1 cellular context compared by ENCODE assay signal in genomic region chr6:144644776-144645175, GRCh38.
TF ChIP-seq lines count a peak whose summit lies in the region.

No MANE protein-coding gene starts in this region.

TF ChIP-seq in HepG2, 621 proteins besides CTCF, POLR2A, EP300 and RAD21 (continued from another document and continues in another):
- peak; percentile 75; the same call in 1 of the 2 replicates for TF ChIP-seq ZNF644 (CRISPR knock-in tag; IDR thresholded peaks at IDR 0.05; ENCODE audit: low read depth)
- TF ChIP-seq MAFG (CRISPR knock-in tag; IDR thresholded peaks at IDR 0.05): no peak
- TF ChIP-seq ZNF597 (CRISPR knock-in tag; IDR thresholded peaks at IDR 0.05): no peak
- no peak for TF ChIP-seq ZNF136 (CRISPR knock-in tag; IDR thresholded peaks at IDR 0.05; ENCODE audit: low read depth)
- TF ChIP-seq FOXA1 (IDR thresholded peaks at IDR 0.05): no peak
- TF ChIP-seq FOXA1 (CRISPR knock-in tag; IDR thresholded peaks at IDR 0.05): peak; percentile 61
- TF ChIP-seq SALL1 (CRISPR knock-in tag; IDR thresholded peaks at IDR 0.05): no peak; the same call in 1 of the 2 replicates
- TF ChIP-seq ZNF329 (CRISPR knock-in tag; IDR thresholded peaks at IDR 0.05; ENCODE audit: low read depth): no peak
- TF ChIP-seq BCL6 (CRISPR knock-in tag; IDR thresholded peaks at IDR 0.05): peak; percentile 38; the same call in 1 of the 2 replicates
- TF ChIP-seq FOXC1 (CRISPR knock-in tag; IDR thresholded peaks at IDR 0.05; ENCODE audit: borderline replicate concordance): no peak
- 0 out of 2 replicates have a peak, but pooled peaks have one; percentile 27 for TF ChIP-seq THAP11 (CRISPR knock-in tag; IDR thresholded peaks at IDR 0.05)
- TF ChIP-seq ZNF549 (CRISPR knock-in tag; IDR thresholded peaks at IDR 0.05): no peak
- no peak for TF ChIP-seq TBP (CRISPR knock-in tag; IDR thresholded peaks at IDR 0.05)
- no peak for TF ChIP-seq ZNF720 (CRISPR knock-in tag; IDR thresholded peaks at IDR 0.05)
- TF ChIP-seq DR1 (CRISPR knock-in tag; IDR thresholded peaks at IDR 0.05): no peak
- no peak for TF ChIP-seq ATRX (CRISPR knock-in tag; IDR thresholded peaks at IDR 0.05; ENCODE audit: borderline replicate concordance)
- TF ChIP-seq RBAK (CRISPR knock-in tag; IDR thresholded peaks at IDR 0.05): no peak
- no peak for TF ChIP-seq IKZF5 (CRISPR knock-in tag; IDR thresholded peaks at IDR 0.05)
- TF ChIP-seq PBX2 (CRISPR knock-in tag; IDR thresholded peaks at IDR 0.05): no peak
- no peak for TF ChIP-seq SOX6 (IDR thresholded peaks at IDR 0.05)
- peak; percentile 73 for TF ChIP-seq SOX6 (CRISPR knock-in tag; IDR thresholded peaks at IDR 0.05)
- no peak for TF ChIP-seq ZNF710 (CRISPR knock-in tag; IDR thresholded peaks at IDR 0.05; ENCODE audit: borderline replicate concordance)
- no peak for TF ChIP-seq ZBTB44 (CRISPR knock-in tag; IDR thresholded peaks at IDR 0.05)
- no peak for TF ChIP-seq E2F1 (CRISPR knock-in tag; IDR thresholded peaks at IDR 0.05)
- TF ChIP-seq CEBPG (CRISPR knock-in tag; IDR thresholded peaks at IDR 0.05): peak; percentile 59; the same call in 1 of the 2 replicates
- no peak for TF ChIP-seq ZBTB4 (CRISPR knock-in tag; IDR thresholded peaks at IDR 0.05; ENCODE audit: borderline replicate concordance)
- no peak for TF ChIP-seq ZMYM3 (CRISPR knock-in tag; IDR thresholded peaks at IDR 0.05)
- no peak for TF ChIP-seq SNRNP70 (IDR thresholded peaks at IDR 0.05; ENCODE audit: low read depth, low read length)
- no peak for TF ChIP-seq EEA1 (CRISPR knock-in tag; IDR thresholded peaks at IDR 0.05; ENCODE audit: borderline replicate concordance)
- no peak for TF ChIP-seq ZNF407 (CRISPR knock-in tag; IDR thresholded peaks at IDR 0.05; ENCODE audit: not compliant biosample characterization)
- peak; percentile 38; the same call in 1 of the 2 replicates for TF ChIP-seq SOX5 (CRISPR knock-in tag; IDR thresholded peaks at IDR 0.05; ENCODE audit: borderline replicate concordance)
- no peak for TF ChIP-seq THAP8 (CRISPR knock-in tag; IDR thresholded peaks at IDR 0.05; ENCODE audit: borderline replicate concordance)
